Comparison of ENCODE assay signal across 16 cellular contexts in the genomic region with DNA sequence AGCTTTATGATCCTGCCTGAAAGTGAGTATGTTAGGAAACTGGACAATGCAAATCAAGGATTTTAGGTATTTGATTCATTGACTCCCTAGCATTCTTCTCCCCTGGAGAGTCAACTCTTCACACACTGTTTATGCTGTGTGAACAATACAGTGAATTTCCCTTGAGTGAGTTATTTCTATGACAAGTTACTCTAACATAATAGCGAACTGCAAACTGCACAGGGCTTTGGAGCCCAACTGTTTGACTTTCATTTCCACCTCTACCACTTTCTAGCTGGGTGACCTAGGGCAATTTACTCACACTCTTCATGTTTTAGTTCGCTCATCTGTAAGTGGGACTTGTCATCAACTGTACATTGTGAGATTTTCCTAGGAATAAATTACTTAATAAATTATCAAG.
DNase-seq lines count a peak whose midpoint lies in the region; ATAC-seq and TF ChIP-seq lines count a peak whose summit lies in the region.
"Had no signal": no experiment of that assay in that cellular context is flagged by ENCODE, and none has a peak within 500 bp of the region (broad histone marks: within the 10 kb centered on the region; RNA-seq: fewer than 3 reads in every experiment).

No MANE protein-coding gene starts in this region.

- peak overlapping the region; percentile 16 for H3K27ac Mint-ChIP-seq in type B pancreatic cell
- no peak overlapping the region for H3K27ac Mint-ChIP-seq in activated T-helper 1 cell treated with anti-CD3 and anti-CD28 coated beads, Interleukin-12 subunit alpha, Interleukin-12 subunit beta, Interleukin-2, Interleukin-4 antibody, amounts not matched to agents 30 ng/mL and 10 ng/mL and 1 ng/mL, durations not matched to agents 14 hours and 24 hours and 36 hours
- H3K27ac Mint-ChIP-seq: activated CD4-positive, alpha-beta memory T cell treated with anti-CD3 and anti-CD28 coated beads for 36 hours; activated naive CD4-positive, alpha-beta T cell treated with anti-CD3 and anti-CD28 coated beads, Interleukin-2, amount 50 U/mL, for 72 hours; endodermal cell; stimulated activated naive CD8-positive, alpha-beta T cell treated with anti-CD3 and anti-CD28 coated beads, Interleukin-15, Interleukin-2, amounts not matched to agents 100 ng/mL and 50 ng/mL, for 24 hours had no signal

- H3K36me3 Mint-ChIP-seq in type B pancreatic cell: no peaks in the 10 kb centered on the region
- H3K36me3 Mint-ChIP-seq in activated T-helper 1 cell treated with anti-CD3 and anti-CD28 coated beads, Interleukin-12 subunit alpha, Interleukin-12 subunit beta, Interleukin-2, Interleukin-4 antibody, amounts not matched to agents 30 ng/mL and 10 ng/mL and 1 ng/mL, durations not matched to agents 14 hours and 24 hours and 36 hours (ENCODE audit: low read depth): no peaks in the 10 kb centered on the region
- H3K36me3 Mint-ChIP-seq: activated CD4-positive, alpha-beta memory T cell treated with anti-CD3 and anti-CD28 coated beads for 36 hours had no signal

- no peak overlapping the region for H3K4me3 Mint-ChIP-seq in type B pancreatic cell
- H3K4me3 Mint-ChIP-seq in activated T-helper 1 cell treated with anti-CD3 and anti-CD28 coated beads, Interleukin-12 subunit alpha, Interleukin-12 subunit beta, Interleukin-2, Interleukin-4 antibody, amounts not matched to agents 30 ng/mL and 10 ng/mL and 1 ng/mL, durations not matched to agents 14 hours and 24 hours and 36 hours: no peak overlapping the region
- H3K4me3 Mint-ChIP-seq: activated CD4-positive, alpha-beta memory T cell treated with anti-CD3 and anti-CD28 coated beads for 36 hours; endodermal cell; stimulated activated naive CD8-positive, alpha-beta T cell treated with anti-CD3 and anti-CD28 coated beads, Interleukin-15, Interleukin-2, amounts not matched to agents 100 ng/mL and 50 ng/mL, for 24 hours had no signal

- CTCF ChIA-PET in SK-N-SH (lab: Yijun Ruan, JAX): interaction anchor here (0.7 to 1.4 kb wide), 3 partner anchors 16 to 42 kb away, joined by 3 to 4 read pairs (median 3); no protein-coding TSS in a partner anchor

- intact Hi-C loops in activated T-helper 1 cell treated with anti-CD3 and anti-CD28 coated beads, Interleukin-12 subunit alpha, Interleukin-12 subunit beta, Interleukin-2, Interleukin-4 antibody, amounts not matched to agents 30 ng/mL and 10 ng/mL and 1 ng/mL, durations not matched to agents 14 hours and 24 hours and 36 hours (cut with micrococcal nuclease): no loop called here

- peaks cover 0 to 36% of the 10 kb centered on the region in 2 experiments; a peak in 3 of 4 replicates for H3K4me1 ChIP-seq in SK-N-SH (ENCODE audit: control insufficient read depth in 1 of 2, insufficient read depth in 2 of 2, low read depth in 1 of 2, low read length in 1 of 2)
- peaks cover 0 to 19% of the 10 kb centered on the region in 2 donors for H3K4me1 ChIP-seq in muscle layer of duodenum (ENCODE audit: control insufficient read depth in 1 of 2, insufficient read depth in 2 of 2, low read length in 2 of 2)
- H3K4me1 ChIP-seq: HAP-1 had no signal

- peak overlapping the region; percentile 62 for H3K4me2 ChIP-seq in SK-N-SH

- H3K27ac ChIP-seq in SK-N-SH (ENCODE audit: low read depth in 2 of 2, low read length in 1 of 2) (peak overlapping the region; percentile 79 to 94), muscle layer of duodenum (ENCODE audit: low read length) (peak overlapping the region; percentile 82)
- H3K27ac ChIP-seq: neutrophil had no signal

- no peaks in the 10 kb centered on the region for H4K20me1 ChIP-seq in SK-N-SH (ENCODE audit: insufficient read depth)

- H3K27me3 ChIP-seq in SK-N-SH (ENCODE audit: insufficient read depth) (no peaks in the 10 kb centered on the region), muscle layer of duodenum (ENCODE audit: low read depth, low read length) (no peaks in the 10 kb centered on the region)
- H3K27me3 ChIP-seq: neutrophil had no signal

- peak overlapping the region; percentile 65 for H2AFZ ChIP-seq in SK-N-SH (ENCODE audit: low read depth)

- no peak for TF ChIP-seq CTCF in SK-N-SH (IDR thresholded peaks at IDR 0.05)
- no peak for TF ChIP-seq CTCF in type B pancreatic cell (conservative IDR thresholded peaks at IDR 0.05)

- H3K9me3 ChIP-seq in SK-N-SH: no peaks in the 10 kb centered on the region
- H3K9me3 ChIP-seq in muscle layer of duodenum (ENCODE audit: control insufficient read depth in 1 of 2, low read length in 2 of 2): no peaks in the 10 kb centered on the region
- H3K9me3 ChIP-seq: HAP-1, neutrophil had no signal

- WGBS in SK-N-SH (ENCODE audit: low lambda C conversion rate): 85% methylated on average over 2 of the region's 2 CpGs

- TF ChIP-seq RAD21 in SK-N-SH (IDR thresholded peaks at IDR 0.05; ENCODE audit: low read length): no peak

- no peaks in the 10 kb centered on the region for H3K27me3 Mint-ChIP-seq in type B pancreatic cell
- H3K27me3 Mint-ChIP-seq in activated T-helper 1 cell treated with anti-CD3 and anti-CD28 coated beads, Interleukin-12 subunit alpha, Interleukin-12 subunit beta, Interleukin-2, Interleukin-4 antibody, amounts not matched to agents 30 ng/mL and 10 ng/mL and 1 ng/mL, durations not matched to agents 14 hours and 24 hours and 36 hours (ENCODE audit: insufficient read depth): no peaks in the 10 kb centered on the region
- H3K27me3 Mint-ChIP-seq: activated CD4-positive, alpha-beta memory T cell treated with anti-CD3 and anti-CD28 coated beads for 36 hours; stimulated activated naive CD8-positive, alpha-beta T cell treated with anti-CD3 and anti-CD28 coated beads, Interleukin-15, Interleukin-2, amounts not matched to agents 100 ng/mL and 50 ng/mL, for 24 hours had no signal

- no peak for DNase-seq in SK-N-SH
- no peak for DNase-seq in type B pancreatic cell (ENCODE audit: extremely low spot score, unreplicated experiment)
- DNase-seq in activated T-helper 1 cell treated with anti-CD3 and anti-CD28 coated beads, Interleukin-12 subunit alpha, Interleukin-12 subunit beta, Interleukin-2, Interleukin-4 antibody, amounts not matched to agents 30 ng/mL and 10 ng/mL and 1 ng/mL, durations not matched to agents 14 hours and 24 hours and 36 hours (ENCODE audit: low spot score): no peak
- DNase-seq in NCI-H1417 (lab: John Stamatoyannopoulos, UW): no peak
- no peak for DNase-seq in AG08396 (ENCODE audit: low spot score)
- DNase-seq: activated CD4-positive, alpha-beta memory T cell treated with anti-CD3 and anti-CD28 coated beads for 36 hours; endodermal cell; NCI-H1417 treated with DMSO at 0.1 percent for 48 hours; T-helper 1 cell had no signal

- H3F3A ChIP-seq in SK-N-SH (replicated peaks; ENCODE audit: insufficient read depth): peaks cover 37% of the 10 kb centered on the region

- no peaks in the 10 kb centered on the region for H3K9me2 ChIP-seq in SK-N-SH

- H3K36me3 ChIP-seq in SK-N-SH (replicated peaks in 1 of 2; ENCODE audit: control insufficient read depth in 1 of 2, insufficient read depth in 2 of 2, low read length in 1 of 2): no peaks in the 10 kb centered on the region
- no peaks in the 10 kb centered on the region for H3K36me3 ChIP-seq in muscle layer of duodenum (ENCODE audit: control insufficient read depth in 1 of 2, insufficient read depth in 2 of 2, low read length in 2 of 2)
- H3K36me3 ChIP-seq: HAP-1, neutrophil had no signal

- TF ChIP-seq EP300 in SK-N-SH (IDR thresholded peaks at IDR 0.05; ENCODE audit: borderline replicate concordance in 1 of 2, low read depth in 1 of 2, low read length in 1 of 2): no peak

- H3K4me1 Mint-ChIP-seq in type B pancreatic cell (ENCODE audit: unreplicated experiment): peaks cover 33% of the 10 kb centered on the region
- H3K4me1 Mint-ChIP-seq in activated T-helper 1 cell treated with anti-CD3 and anti-CD28 coated beads, Interleukin-12 subunit alpha, Interleukin-12 subunit beta, Interleukin-2, Interleukin-4 antibody, amounts not matched to agents 30 ng/mL and 10 ng/mL and 1 ng/mL, durations not matched to agents 14 hours and 24 hours and 36 hours (ENCODE audit: low read depth): peaks cover 7% of the 10 kb centered on the region
- H3K4me1 Mint-ChIP-seq: endodermal cell had no signal

- POLR2A ChIA-PET in SK-N-SH (lab: Yijun Ruan, JAX): no interaction called here

- H3K4me3 ChIP-seq in SK-N-SH (ENCODE audit: low read depth in 2 of 2, low read length in 1 of 2): no peak overlapping the region
- H3K4me3 ChIP-seq in muscle layer of duodenum (ENCODE audit: low read depth in 1 of 2, low read length in 2 of 2): no peak overlapping the region
- H3K4me3 ChIP-seq: HAP-1 had no signal

- no peak; the same call in 2 of the 3 replicates for ATAC-seq in SK-N-SH treated with all-trans-retinoic acid at 6 μM for 48 hours
- peak; percentile 12 for ATAC-seq in esophagus mucosa
- ATAC-seq: activated naive CD4-positive, alpha-beta T cell treated with anti-CD3 and anti-CD28 coated beads, Interleukin-2, amount 50 U/mL, for 72 hours had no signal

- no peaks in the 10 kb centered on the region for H3K9me3 Mint-ChIP-seq in type B pancreatic cell
- no peaks in the 10 kb centered on the region for H3K9me3 Mint-ChIP-seq in activated T-helper 1 cell treated with anti-CD3 and anti-CD28 coated beads, Interleukin-12 subunit alpha, Interleukin-12 subunit beta, Interleukin-2, Interleukin-4 antibody, amounts not matched to agents 30 ng/mL and 10 ng/mL and 1 ng/mL, durations not matched to agents 14 hours and 24 hours and 36 hours
- H3K9me3 Mint-ChIP-seq: activated CD4-positive, alpha-beta memory T cell treated with anti-CD3 and anti-CD28 coated beads for 36 hours; activated naive CD4-positive, alpha-beta T cell treated with anti-CD3 and anti-CD28 coated beads, Interleukin-2, amount 50 U/mL, for 72 hours; stimulated activated naive CD8-positive, alpha-beta T cell treated with anti-CD3 and anti-CD28 coated beads, Interleukin-15, Interleukin-2, amounts not matched to agents 100 ng/mL and 50 ng/mL, for 24 hours had no signal

- H3K9ac ChIP-seq in SK-N-SH: peak overlapping the region; percentile 32

- no peaks in the 10 kb centered on the region for H3K79me2 ChIP-seq in SK-N-SH (ENCODE audit: insufficient read depth)

TF ChIP-seq in SK-N-SH, 30 proteins besides CTCF, POLR2A, EP300 and RAD21 (continues in another document):
- TF ChIP-seq MXI1 (IDR thresholded peaks at IDR 0.05; ENCODE audit: low read depth, low read length) (no peak), RCOR1 (IDR thresholded peaks at IDR 0.05; ENCODE audit: low read length) (no peak)
- TF ChIP-seq, protein P1, sequence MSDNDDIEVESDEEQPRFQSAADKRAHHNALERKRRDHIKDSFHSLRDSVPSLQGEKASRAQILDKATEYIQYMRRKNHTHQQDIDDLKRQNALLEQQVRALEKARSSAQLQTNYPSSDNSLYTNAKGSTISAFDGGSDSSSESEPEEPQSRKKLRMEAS (IDR thresholded peaks at IDR 0.05; ENCODE audit: low read depth): no peak
